In genomic region chr5:68192679-68193060, GRCh38 we compare ENCODE assay signal across 1 cellular context.
TF ChIP-seq lines count a peak whose summit lies in the region.

No MANE protein-coding gene starts in this region.

TF ChIP-seq in HepG2, 621 proteins besides CTCF, POLR2A, EP300 and RAD21:
- TF ChIP-seq ZNF44 (CRISPR knock-in tag; IDR thresholded peaks at IDR 0.05) (no peak), ZNF124 (CRISPR knock-in tag; IDR thresholded peaks at IDR 0.05) (no peak), IRF1 (CRISPR knock-in tag; IDR thresholded peaks at IDR 0.05; ENCODE audit: low read depth) (no peak), ZSCAN29 (CRISPR knock-in tag; conservative IDR thresholded peaks at IDR 0.05) (no peak), ZBTB44 (CRISPR knock-in tag; IDR thresholded peaks at IDR 0.05) (no peak), CERS6 (CRISPR knock-in tag; IDR thresholded peaks at IDR 0.05) (no peak), ZNF660 (CRISPR knock-in tag; IDR thresholded peaks at IDR 0.05; ENCODE audit: borderline replicate concordance, low read depth) (no peak), ZNF589 (CRISPR knock-in tag; conservative IDR thresholded peaks at IDR 0.05) (no peak), CREM (IDR thresholded peaks at IDR 0.05) (no peak), CREM (CRISPR knock-in tag; IDR thresholded peaks at IDR 0.05) (no peak)
